ENCODE assay signal across 8 cellular contexts in genomic region chr9:21802418-21803000, GRCh38. TPM values are rescaled to one million over a fixed set of nuclear protein-coding genes. Genes with fewer than 3 reads are reported as not detected.
DNase-seq lines count a peak whose midpoint lies in the region; ATAC-seq and TF ChIP-seq lines count a peak whose summit lies in the region.

Gene MTAP, plus strand, starts transcription at chr9:21802636. Its CDS starts 113 bp downstream, at chr9:21802749.

- H3K4me2 ChIP-seq in DND-41 (ENCODE audit: insufficient read depth, low read length) (peak within 1 kb of the TSS; percentile 79), Karpas-422 (ENCODE audit: low read depth, low read length, poor library complexity, severe bottlenecking) (peak within 1 kb of the TSS; percentile 91)

- H3K4me1 ChIP-seq in DND-41 (ENCODE audit: insufficient read depth, low read length) = peaks cover 43% of the 10 kb centered on the region
- H3K4me1 ChIP-seq in Karpas-422 (ENCODE audit: low read length) = peaks cover 49% of the 10 kb centered on the region

- CTCF ChIA-PET in activated naive CD4-positive, alpha-beta T cell treated with anti-CD3 and anti-CD28 coated beads, Interleukin-2, amount 10 ng/mL, durations not matched to agents 7 days and 5 days (lab: Charles Lee) = interaction anchor here (1.5 to 1.8 kb wide), 2 partner anchors 12 to 206 kb away, joined by 5 to 8 read pairs; partner anchors contain the start of gene CDKN2B

- H3K27me3 ChIP-seq in DND-41 (ENCODE audit: insufficient read depth, low read length, poor library complexity) (peaks cover 11% of the 10 kb centered on the region), Karpas-422 (ENCODE audit: low read length) (no peaks in the 10 kb centered on the region)

- H3K4me3 ChIP-seq in DND-41 (ENCODE audit: low read depth in 1 of 2, low read length in 2 of 2) (peak within 1 kb of the TSS; percentile 77 to 80), Karpas-422 (ENCODE audit: low read length) (peak within 1 kb of the TSS; percentile 82)

- no peak for TF ChIP-seq CTCF in DND-41 (IDR thresholded peaks at IDR 0.05; ENCODE audit: borderline replicate concordance, extremely low read depth, low read length, poor library complexity, severe bottlenecking)

- DNase-seq in DND-41 (peak; percentile 90), Karpas-422 (peak; percentile 96), SHP77 treated with DMSO at 0.1 percent for 48 hours (lab: John Stamatoyannopoulos, UW) (peak; percentile 77), glomerular endothelial cell (ENCODE audit: extremely low read depth, low read depth, low spot score) (peak; percentile 71), occipital lobe (lab: John Stamatoyannopoulos, UW) (peak; percentile 89), superior temporal gyrus (ENCODE audit: extremely low spot score) (peak; percentile 91)
- DNase-seq in activated naive CD4-positive, alpha-beta T cell treated with anti-CD3 and anti-CD28 coated beads, Interleukin-2, amount 10 ng/mL, durations not matched to agents 7 days and 5 days = peak; percentile 83

- H4K20me1 ChIP-seq in DND-41 (ENCODE audit: insufficient read depth, low read length) (peaks cover 32% of the 10 kb centered on the region; the same call in 1 of the 2 replicates), Karpas-422 (ENCODE audit: insufficient read depth, low read depth, low read length) (peaks cover 25% of the 10 kb centered on the region)

- H3K36me3 ChIP-seq in DND-41 (ENCODE audit: insufficient read depth, low read length) = peaks cover 26% of the 10 kb centered on the region
- H3K36me3 ChIP-seq in Karpas-422 (ENCODE audit: insufficient read depth, low read length) = peaks cover 4% of the 10 kb centered on the region; the same call in 1 of the 2 replicates

- no peaks in the 10 kb centered on the region for H3K9me3 Mint-ChIP-seq in activated naive CD4-positive, alpha-beta T cell treated with anti-CD3 and anti-CD28 coated beads, Interleukin-2, amount 10 ng/mL, durations not matched to agents 7 days and 5 days

- H2AFZ ChIP-seq in DND-41 (ENCODE audit: low read depth, low read length) (peak within 1 kb of the TSS; percentile 95), Karpas-422 (ENCODE audit: low read length) (peak within 1 kb of the TSS; percentile 98)

- H3K79me2 ChIP-seq in DND-41 (ENCODE audit: insufficient read depth, low read length) (peaks cover 59% of the 10 kb centered on the region), Karpas-422 (ENCODE audit: low read length) (peaks cover 59% of the 10 kb centered on the region)

- peak within 1 kb of the TSS; percentile 76 for H3K9ac ChIP-seq in DND-41 (ENCODE audit: low read depth, low read length)
- H3K9ac ChIP-seq in Karpas-422 (ENCODE audit: low read length) = peak within 1 kb of the TSS; percentile 86

- H3K36me3 Mint-ChIP-seq in activated naive CD4-positive, alpha-beta T cell treated with anti-CD3 and anti-CD28 coated beads, Interleukin-2, amount 10 ng/mL, durations not matched to agents 7 days and 5 days = peaks cover 31% of the 10 kb centered on the region

- no peaks in the 10 kb centered on the region for H3K9me2 ChIP-seq in Karpas-422 (replicated peaks; ENCODE audit: insufficient read depth, low read length)

- H3K4me1 Mint-ChIP-seq in activated naive CD4-positive, alpha-beta T cell treated with anti-CD3 and anti-CD28 coated beads, Interleukin-2, amount 10 ng/mL, durations not matched to agents 7 days and 5 days = peaks cover 48% of the 10 kb centered on the region

- H3K9me3 ChIP-seq in DND-41 (ENCODE audit: insufficient read depth, low read length, severe bottlenecking) (no peaks in the 10 kb centered on the region), Karpas-422 (ENCODE audit: low read length) (no peaks in the 10 kb centered on the region)

- H3K27ac ChIP-seq in DND-41 (ENCODE audit: low read length) (peak within 1 kb of the TSS; percentile 89), Karpas-422 (ENCODE audit: low read length) (peak within 1 kb of the TSS; percentile 73)

- peak within 1 kb of the TSS; percentile 98 for H3K27ac Mint-ChIP-seq in activated naive CD4-positive, alpha-beta T cell treated with anti-CD3 and anti-CD28 coated beads, Interleukin-2, amount 10 ng/mL, durations not matched to agents 7 days and 5 days

- peak within 1 kb of the TSS; percentile 100 for H3K4me3 Mint-ChIP-seq in activated naive CD4-positive, alpha-beta T cell treated with anti-CD3 and anti-CD28 coated beads, Interleukin-2, amount 10 ng/mL, durations not matched to agents 7 days and 5 days

- ATAC-seq in DND-41 (ENCODE audit: insufficient read depth, low read depth) (peak; percentile 92), GM21786 (IDR thresholded peaks at IDR 0.05; ENCODE audit: unreplicated experiment) (peak; percentile 86)

- peaks cover 43% of the 10 kb centered on the region for H3K27me3 Mint-ChIP-seq in activated naive CD4-positive, alpha-beta T cell treated with anti-CD3 and anti-CD28 coated beads, Interleukin-2, amount 10 ng/mL, durations not matched to agents 7 days and 5 days

RNA-seq across cellular contexts. Expression of gene MTAP, which starts in this region (rescaled TPM):
- total RNA-seq in Karpas-422 (2014; rRNA removed; shearing (Covaris generic); ENCODE audit: low replicate concordance) = 29.2 and 38.7 TPM in 2 replicates
- total RNA-seq in glomerular endothelial cell (28.2 and 31.6 TPM in 2 replicates), occipital lobe (20.3 TPM)

Comparison
In these comparisons a context has a peak if more than half of its experiments do, and no peak if none do; other contexts are left out.
1. Peak in every context shown above with its lines: DNase-seq, ATAC-seq, H3K4me3 ChIP-seq and H3K27ac ChIP-seq.